Comparison of ENCODE assay signal across 18 cellular contexts in the genomic region with DNA sequence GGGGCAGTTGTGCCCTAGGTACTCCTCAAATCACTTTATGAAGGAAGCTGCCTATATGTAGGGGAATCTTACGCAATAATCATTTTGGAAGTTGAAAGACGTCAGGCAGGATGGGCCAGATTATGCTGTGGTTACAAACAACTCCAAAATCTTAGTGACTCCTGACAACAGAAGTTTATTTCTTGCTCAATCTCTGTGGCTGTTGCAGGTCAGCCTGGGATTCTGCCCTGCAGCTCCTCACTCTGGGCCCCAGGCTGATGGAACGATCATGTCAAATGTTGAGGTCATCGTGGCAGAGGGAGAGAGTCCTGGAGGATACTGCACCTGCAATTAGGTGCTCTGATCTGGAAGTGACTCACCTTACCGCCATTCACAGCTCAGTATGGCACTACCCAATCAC.
DNase-seq lines count a peak whose midpoint lies in the region; ATAC-seq, FAIRE-seq and TF ChIP-seq lines count a peak whose summit lies in the region.
"Had no signal": no experiment of that assay in that cellular context is flagged by ENCODE, and none has a peak within 500 bp of the region (broad histone marks: within the 10 kb centered on the region; RNA-seq: fewer than 3 reads in every experiment).

No MANE protein-coding gene starts in this region.

- no peak for TF ChIP-seq POLR2A in A549 (IDR thresholded peaks at IDR 0.05; ENCODE audit: low read length)

- H3K4me1 ChIP-seq in A549, result no peaks in the 10 kb centered on the region
- H3K4me1 ChIP-seq: right atrium auricular region had no signal

- H3K4me3 Mint-ChIP-seq in T-helper 17 cell (no peak overlapping the region), type B pancreatic cell (no peak overlapping the region)
- H3K4me3 Mint-ChIP-seq: activated CD4-positive, alpha-beta memory T cell treated with anti-CD3 and anti-CD28 coated beads, Interleukin-2, amount 10 ng/mL, durations not matched to agents 7 days and 5 days; activated T-cell treated with anti-CD3 and anti-CD28 coated beads, Interleukin-2, amount 50 U/mL, for 72 hours had no signal

- H3K27ac Mint-ChIP-seq in T-helper 17 cell, result peak overlapping the region; percentile 16
- H3K27ac Mint-ChIP-seq in type B pancreatic cell, result no peak overlapping the region
- H3K27ac Mint-ChIP-seq: activated CD4-positive, alpha-beta memory T cell treated with anti-CD3 and anti-CD28 coated beads, Interleukin-2, amount 10 ng/mL, durations not matched to agents 7 days and 5 days had no signal

- H3K4me1 Mint-ChIP-seq in T-helper 17 cell, result peaks cover 3% of the 10 kb centered on the region
- H3K4me1 Mint-ChIP-seq in type B pancreatic cell (ENCODE audit: unreplicated experiment), result no peaks in the 10 kb centered on the region

- H3K4me3 ChIP-seq in A549, result no peak overlapping the region
- H3K4me3 ChIP-seq: cardiac muscle cell, right atrium auricular region had no signal

- DNase-seq in A549 (ENCODE audit: low read depth in 1 of 2, low spot score in 1 of 2) (no peak), HPDE6-E6E7 (ENCODE audit: extremely low spot score) (peak; percentile 19), T-helper 17 cell (no peak), fibroblast of peridontal ligament (ENCODE audit: extremely low read depth) (peak; percentile 44), type B pancreatic cell (ENCODE audit: extremely low spot score, unreplicated experiment) (no peak)
- no peak for DNase-seq in activated naive CD4-positive, alpha-beta T cell (lab: John Stamatoyannopoulos, UW)
- DNase-seq in activated effector memory CD4-positive, alpha-beta T cell treated with Interleukin-2 at 50 U/mL for 16 hours, result no peak
- DNase-seq: activated CD4-positive, alpha-beta memory T cell treated with anti-CD3 and anti-CD28 coated beads, Interleukin-2, amount 10 ng/mL, durations not matched to agents 7 days and 5 days; activated T-cell treated with anti-CD3 and anti-CD28 coated beads, Interleukin-2, amount 50 U/mL, for 72 hours; KG1; left ventricle myocardium superior; NCI-H1417; NCI-H69; RPMI8226; SW 1271 had no signal

- no peak overlapping the region for H3K4me2 ChIP-seq in A549

- no peaks in the 10 kb centered on the region for H3K9me3 ChIP-seq in A549
- no peaks in the 10 kb centered on the region for H3K9me3 ChIP-seq in T-helper 17 cell (ENCODE audit: control insufficient read depth, low read length, poor library complexity, severe bottlenecking)
- H3K9me3 ChIP-seq: right atrium auricular region had no signal

- CTCF ChIA-PET in A549 (lab: Yijun Ruan, JAX), result interaction anchor here (1.2 kb wide), 1 partner anchor 9 kb away, joined by 3 read pairs; no protein-coding TSS in a partner anchor

- WGBS in A549 (ENCODE audit: missing lambda C conversion rate), result 94% methylated on average over 4 of the region's 5 CpGs

- H3K36me3 Mint-ChIP-seq in T-helper 17 cell (ENCODE audit: low read depth), result no peaks in the 10 kb centered on the region
- H3K36me3 Mint-ChIP-seq in type B pancreatic cell, result no peaks in the 10 kb centered on the region

- no peaks in the 10 kb centered on the region for H3K9me3 Mint-ChIP-seq in type B pancreatic cell
- H3K9me3 Mint-ChIP-seq: activated CD4-positive, alpha-beta memory T cell treated with anti-CD3 and anti-CD28 coated beads, Interleukin-2, amount 10 ng/mL, durations not matched to agents 7 days and 5 days; activated T-cell treated with anti-CD3 and anti-CD28 coated beads, Interleukin-2, amount 50 U/mL, for 72 hours had no signal

- POLR2A ChIA-PET in A549 (lab: Yijun Ruan, JAX), result no interaction called here

- ATAC-seq in A549 (no peak), T-helper 17 cell (no peak), HG02981 (IDR thresholded peaks at IDR 0.05; ENCODE audit: unreplicated experiment) (no peak)
- ATAC-seq: activated T-cell treated with anti-CD3 and anti-CD28 coated beads, Interleukin-2, amount 50 U/mL, for 72 hours; left ventricle myocardium superior had no signal

- no peak for TF ChIP-seq CTCF in A549 (IDR thresholded peaks at IDR 0.05)
- TF ChIP-seq CTCF in type B pancreatic cell (conservative IDR thresholded peaks at IDR 0.05), result no peak

- no peak overlapping the region for H3K27ac ChIP-seq in A549
- H3K27ac ChIP-seq: cardiac muscle cell, right atrium auricular region had no signal

- TF ChIP-seq RAD21 in A549 (conservative IDR thresholded peaks at IDR 0.05 in 1 of 2, IDR thresholded peaks at IDR 0.05 in 1 of 2), result no peak

- H3K27me3 Mint-ChIP-seq in T-helper 17 cell (no peaks in the 10 kb centered on the region), type B pancreatic cell (no peaks in the 10 kb centered on the region)
- H3K27me3 Mint-ChIP-seq: activated CD4-positive, alpha-beta memory T cell treated with anti-CD3 and anti-CD28 coated beads, Interleukin-2, amount 10 ng/mL, durations not matched to agents 7 days and 5 days had no signal

- TF ChIP-seq EP300 in A549 (IDR thresholded peaks at IDR 0.05), result no peak

- FAIRE-seq in A549 (lab: Jason Lieb, UNC), result no peak

TF ChIP-seq in A549, 52 proteins besides CTCF, POLR2A, EP300 and RAD21:
- TF ChIP-seq, protein P1, sequence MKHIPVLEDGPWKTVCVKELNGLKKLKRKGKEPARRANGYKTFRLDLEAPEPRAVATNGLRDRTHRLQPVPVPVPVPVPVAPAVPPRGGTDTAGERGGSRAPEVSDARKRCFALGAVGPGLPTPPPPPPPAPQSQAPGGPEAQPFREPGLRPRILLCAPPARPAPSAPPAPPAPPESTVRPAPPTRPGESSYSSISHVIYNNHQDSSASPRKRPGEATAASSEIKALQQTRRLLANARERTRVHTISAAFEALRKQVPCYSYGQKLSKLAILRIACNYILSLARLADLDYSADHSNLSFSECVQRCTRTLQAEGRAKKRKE (CRISPR knock-in tag; IDR thresholded peaks at IDR 0.05; ENCODE audit: low read depth), result no peak
- peak; percentile 31 to 52; a peak in 3 of 4 replicates for TF ChIP-seq CEBPB (IDR thresholded peaks at IDR 0.05)

Comparison
In these comparisons a context has a peak if more than half of its experiments do, and no peak if none do; other contexts are left out.
1. DNase-seq: peak in HPDE6-E6E7 (single experiment) and fibroblast of peridontal ligament (single experiment); none in A549 (0 of 2), T-helper 17 cell (0 of 3), activated naive CD4-positive, alpha-beta T cell (0 of 4), type B pancreatic cell (single experiment) and activated effector memory CD4-positive, alpha-beta T cell treated with Interleukin-2 at 50 U/mL for 16 hours (single experiment).